In genomic region chr16:29994613-29995329, GRCh38 we compare ENCODE assay signal across 8 cellular contexts. TPM values are rescaled to one million over a fixed set of nuclear protein-coding genes. Genes with fewer than 3 reads are reported as not detected.
DNase-seq lines count a peak whose midpoint lies in the region; ATAC-seq and TF ChIP-seq lines count a peak whose summit lies in the region.

No MANE protein-coding gene starts in this region.

- H3K36me3 Mint-ChIP-seq in activated CD4-positive, alpha-beta memory T cell treated with anti-CD3 and anti-CD28 coated beads, Interleukin-2, amount 10 ng/mL, durations not matched to agents 7 days and 5 days (ENCODE audit: low read depth) = peaks cover 65% of the 10 kb centered on the region

- POLR2A ChIA-PET in activated CD4-positive, alpha-beta memory T cell treated with anti-CD3 and anti-CD28 coated beads, Interleukin-2, amount 10 ng/mL, durations not matched to agents 7 days and 5 days (lab: Charles Lee) = interaction anchor here (0.5 to 5.1 kb wide), 27 partner anchors 10 to 1133 kb away, joined by 3 to 99 read pairs (median 4); partner anchors contain the start of genes ALDOA, ASPHD1, CDIPT and CORO1A

- H3K4me1 ChIP-seq in neuron (ENCODE audit: insufficient read depth, low read length) (peaks cover 21% of the 10 kb centered on the region), tibial artery (peaks cover 0 to 23% (median 18%) of the 10 kb centered on the region in 4 donors)

- H3K27me3 Mint-ChIP-seq in activated CD4-positive, alpha-beta memory T cell treated with anti-CD3 and anti-CD28 coated beads, Interleukin-2, amount 10 ng/mL, durations not matched to agents 7 days and 5 days = no peaks in the 10 kb centered on the region

- no peaks in the 10 kb centered on the region for H3K27me3 ChIP-seq in neuron (ENCODE audit: insufficient read depth, low read length)
- no peaks in the 10 kb centered on the region for H3K27me3 ChIP-seq in tibial artery

- intact Hi-C loops in tibial artery (cut with DNase I; ENCODE audit: low total_unique reads) = loop anchor here (10.0 kb wide), 1 partner anchor 180 kb away; the partner anchor contains the start of genes PAGR1 and PRRT2

- H3K36me3 ChIP-seq in neuron (ENCODE audit: insufficient read depth, low read length) (peaks cover 41% of the 10 kb centered on the region), tibial artery (peaks cover 19 to 53% (median 36%) of the 10 kb centered on the region in 3 donors)

- H3K4me3 Mint-ChIP-seq in activated CD4-positive, alpha-beta memory T cell treated with anti-CD3 and anti-CD28 coated beads, Interleukin-2, amount 10 ng/mL, durations not matched to agents 7 days and 5 days = peak overlapping the region; percentile 94

- CTCF ChIA-PET in activated CD4-positive, alpha-beta memory T cell treated with anti-CD3 and anti-CD28 coated beads, Interleukin-2, amount 10 ng/mL, durations not matched to agents 7 days and 5 days (lab: Charles Lee) = interaction anchor here (0.8 to 2.8 kb wide), 4 partner anchors 33 to 293 kb away, joined by 3 to 9 read pairs (median 3); partner anchors contain the start of genes PAGR1 and TMEM219

- TF ChIP-seq CTCF in AG10803 (conservative IDR thresholded peaks at IDR 0.05; ENCODE audit: low read length) (no peak), fibroblast of mammary gland (conservative IDR thresholded peaks at IDR 0.05; ENCODE audit: control insufficient read depth, insufficient read depth, low read depth, low read length) (no peak), tibial artery (IDR thresholded peaks at IDR 0.05) (no peak)

- H3K4me3 ChIP-seq in AG10803 (ENCODE audit: low read length) (peak overlapping the region; percentile 89), fibroblast of mammary gland (ENCODE audit: control insufficient read depth, low read depth, low read length) (peak overlapping the region; percentile 92), neuron (ENCODE audit: low read length) (peak overlapping the region; percentile 73), tibial artery (peak overlapping the region; percentile 66 to 75)

- ATAC-seq in HG03565 (IDR thresholded peaks at IDR 0.05; ENCODE audit: unreplicated experiment) = peak; percentile 26

- H3K4me1 Mint-ChIP-seq in activated CD4-positive, alpha-beta memory T cell treated with anti-CD3 and anti-CD28 coated beads, Interleukin-2, amount 10 ng/mL, durations not matched to agents 7 days and 5 days = peaks cover 44% of the 10 kb centered on the region

- H3K27ac Mint-ChIP-seq in activated CD4-positive, alpha-beta memory T cell treated with anti-CD3 and anti-CD28 coated beads, Interleukin-2, amount 10 ng/mL, durations not matched to agents 7 days and 5 days = peak overlapping the region; percentile 98

- no peaks in the 10 kb centered on the region for H3K9me3 Mint-ChIP-seq in activated CD4-positive, alpha-beta memory T cell treated with anti-CD3 and anti-CD28 coated beads, Interleukin-2, amount 10 ng/mL, durations not matched to agents 7 days and 5 days

- peak; percentile 33 for DNase-seq in AG10803 (ENCODE audit: low read depth)
- DNase-seq in GM19238 (ENCODE audit: insufficient read length, low spot score) = peak; percentile 87
- peak; percentile 81 for DNase-seq in activated CD4-positive, alpha-beta memory T cell treated with anti-CD3 and anti-CD28 coated beads, Interleukin-2, amount 10 ng/mL, durations not matched to agents 7 days and 5 days
- DNase-seq in fibroblast of mammary gland (ENCODE audit: low read depth) = peak; percentile 79
- peak in 1 of 2 donors; percentile 80 for DNase-seq in tibial artery
- DNase-seq in DMS114 treated with DMSO at 0.1 percent for 48 hours (lab: John Stamatoyannopoulos, UW; ENCODE audit: unreplicated experiment) = no peak

- H3K27ac ChIP-seq in tibial artery = peak overlapping the region; percentile 87 to 95

- H3K9me3 ChIP-seq in neuron (ENCODE audit: low read length) = no peaks in the 10 kb centered on the region
- no peaks in the 10 kb centered on the region for H3K9me3 ChIP-seq in tibial artery

- H2AFZ ChIP-seq in neuron (ENCODE audit: low read depth, low read length) = peak overlapping the region; percentile 78

RNA-seq across cellular contexts. Expression of gene HIRIP3, which starts 0.6 kb away (rescaled TPM):
- 10 to 100 TPM; 38.7 to 40.3 TPM for total RNA-seq in activated CD4-positive, alpha-beta memory T cell treated with anti-CD3 and anti-CD28 coated beads, Interleukin-2, amount 10 ng/mL, durations not matched to agents 7 days and 5 days

RNA-seq across cellular contexts. Expression of gene INO80E, which starts 1.3 kb away (rescaled TPM):
- 100 to 1,000 TPM; 102 to 107 TPM for total RNA-seq in activated CD4-positive, alpha-beta memory T cell treated with anti-CD3 and anti-CD28 coated beads, Interleukin-2, amount 10 ng/mL, durations not matched to agents 7 days and 5 days

RNA-seq across cellular contexts. Expression of gene DOC2A, which starts 16.1 kb away (rescaled TPM):
- not detected for total RNA-seq in activated CD4-positive, alpha-beta memory T cell treated with anti-CD3 and anti-CD28 coated beads, Interleukin-2, amount 10 ng/mL, durations not matched to agents 7 days and 5 days

RNA-seq across cellular contexts. Expression of gene TAOK2, which starts 21.1 kb away (rescaled TPM):
- 10 to 100 TPM; 44.2 TPM for total RNA-seq in activated CD4-positive, alpha-beta memory T cell treated with anti-CD3 and anti-CD28 coated beads, Interleukin-2, amount 10 ng/mL, durations not matched to agents 7 days and 5 days

RNA-seq across cellular contexts. Expression of gene C16orf92, which starts 28.2 kb away (rescaled TPM):
- not detected for total RNA-seq in activated CD4-positive, alpha-beta memory T cell treated with anti-CD3 and anti-CD28 coated beads, Interleukin-2, amount 10 ng/mL, durations not matched to agents 7 days and 5 days
